In the genomic region with DNA sequence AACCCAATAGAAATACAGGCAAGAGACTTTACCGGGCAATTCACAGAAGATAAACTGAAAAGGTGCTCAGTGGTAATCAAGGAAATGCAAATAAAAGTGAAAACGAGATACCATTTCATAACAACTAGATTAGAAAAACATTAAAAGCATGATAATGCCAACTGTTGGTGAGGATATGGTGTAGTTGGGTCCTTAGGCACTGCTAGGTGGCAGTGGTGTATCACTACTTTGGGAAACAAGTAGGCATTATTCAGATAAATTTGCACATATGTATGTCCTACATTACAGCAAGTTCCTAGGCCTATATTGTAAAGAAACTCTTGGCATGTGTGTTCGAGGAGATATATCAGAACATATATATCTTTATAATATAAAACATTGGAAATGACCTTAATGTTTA, we compare ENCODE assay signal across 9 cellular contexts. TPM values are rescaled to one million over a fixed set of nuclear protein-coding genes. Genes with fewer than 3 reads are reported as not detected.
DNase-seq lines count a peak whose midpoint lies in the region; ATAC-seq, FAIRE-seq and TF ChIP-seq lines count a peak whose summit lies in the region.
"Had no signal": no experiment of that assay in that cellular context is flagged by ENCODE, and none has a peak within 500 bp of the region (broad histone marks: within the 10 kb centered on the region; RNA-seq: fewer than 3 reads in every experiment).

No MANE protein-coding gene starts in this region.

- no peak overlapping the region for H3K9ac ChIP-seq in KMS-11
- H3K9ac ChIP-seq: parathyroid adenoma had no signal

- no peaks in the 10 kb centered on the region for H3K36me3 ChIP-seq in GM06990 (ENCODE audit: control insufficient read depth, insufficient read depth, low read length)
- H3K36me3 ChIP-seq in KMS-11 (ENCODE audit: insufficient read depth): no peaks in the 10 kb centered on the region

- POLR2A ChIA-PET in activated CD4-positive, alpha-beta memory T cell treated with anti-CD3 and anti-CD28 coated beads for 36 hours (lab: Charles Lee): no interaction called here

- peaks cover 9% of the 10 kb centered on the region for H3K9me3 Mint-ChIP-seq in activated CD4-positive, alpha-beta memory T cell treated with anti-CD3 and anti-CD28 coated beads for 36 hours

- H3K36me3 Mint-ChIP-seq in activated CD4-positive, alpha-beta memory T cell treated with anti-CD3 and anti-CD28 coated beads for 36 hours: peaks cover 1% of the 10 kb centered on the region

- H3K27me3 Mint-ChIP-seq in activated CD4-positive, alpha-beta memory T cell treated with anti-CD3 and anti-CD28 coated beads for 36 hours: no peaks in the 10 kb centered on the region
- H3K27me3 Mint-ChIP-seq: stimulated activated naive CD8-positive, alpha-beta T cell treated with anti-CD3 and anti-CD28 coated beads, Interleukin-15, Interleukin-2, amounts not matched to agents 100 ng/mL and 50 ng/mL, for 24 hours had no signal

- no peaks in the 10 kb centered on the region for H4K20me1 ChIP-seq in KMS-11 (ENCODE audit: insufficient read depth)

- TF ChIP-seq POLR2A in GM12892 (IDR thresholded peaks at IDR 0.05; ENCODE audit: low read depth, low read length): no peak

- peaks cover 5% of the 10 kb centered on the region for H3K4me1 ChIP-seq in KMS-11 (ENCODE audit: low read depth, poor library complexity, severe bottlenecking)
- H3K4me1 ChIP-seq: parathyroid adenoma had no signal

- H3K4me1 Mint-ChIP-seq in activated CD4-positive, alpha-beta memory T cell treated with anti-CD3 and anti-CD28 coated beads for 36 hours (ENCODE audit: low read depth): no peaks in the 10 kb centered on the region

- no peak overlapping the region for H3K27ac Mint-ChIP-seq in activated CD4-positive, alpha-beta memory T cell treated with anti-CD3 and anti-CD28 coated beads for 36 hours
- H3K27ac Mint-ChIP-seq: stimulated activated naive CD8-positive, alpha-beta T cell treated with anti-CD3 and anti-CD28 coated beads, Interleukin-15, Interleukin-2, amounts not matched to agents 100 ng/mL and 50 ng/mL, for 24 hours had no signal

- H3K4me3 ChIP-seq in GM06990 (replicated peaks; ENCODE audit: low read depth, low read length) (no peak overlapping the region), KMS-11 (IDR thresholded peaks at IDR 0.05; ENCODE audit: insufficient read depth, low read depth, low read length) (no peak overlapping the region), coronary artery (no peak overlapping the region)

- CTCF ChIA-PET in activated CD4-positive, alpha-beta memory T cell treated with anti-CD3 and anti-CD28 coated beads for 36 hours (lab: Charles Lee): no interaction called here

- no peaks in the 10 kb centered on the region for H3K27me3 ChIP-seq in GM06990 (replicated peaks; ENCODE audit: control insufficient read depth, insufficient read depth, low read length)
- no peaks in the 10 kb centered on the region for H3K27me3 ChIP-seq in KMS-11 (ENCODE audit: insufficient read depth, low read depth)

- FAIRE-seq in GM12892 (lab: Jason Lieb, UNC): no peak

- intact Hi-C loops in activated CD4-positive, alpha-beta memory T cell treated with anti-CD3 and anti-CD28 coated beads for 36 hours (cut with micrococcal nuclease): loop anchor here (5.0 kb wide), 1 partner anchor 255 kb away; no protein-coding TSS in a partner anchor

- TF ChIP-seq CTCF in GM06990 (IDR thresholded peaks at IDR 0.05; ENCODE audit: insufficient read depth, low read length, poor library complexity, severe bottlenecking) (peak; percentile 42), KMS-11 (conservative IDR thresholded peaks at IDR 0.05; ENCODE audit: low read depth, low read length) (0 out of 2 replicates have a peak, but pooled peaks have one; percentile 23), coronary artery (IDR thresholded peaks at IDR 0.05) (no peak)

- H3K4me2 ChIP-seq in KMS-11: no peak overlapping the region

- no peak overlapping the region for H3K4me3 Mint-ChIP-seq in activated CD4-positive, alpha-beta memory T cell treated with anti-CD3 and anti-CD28 coated beads for 36 hours
- H3K4me3 Mint-ChIP-seq: stimulated activated naive CD8-positive, alpha-beta T cell treated with anti-CD3 and anti-CD28 coated beads, Interleukin-15, Interleukin-2, amounts not matched to agents 100 ng/mL and 50 ng/mL, for 24 hours had no signal

- no peak overlapping the region for H2AFZ ChIP-seq in KMS-11 (ENCODE audit: low read depth)
- H2AFZ ChIP-seq: parathyroid adenoma had no signal

- no peak for DNase-seq in GM06990 (ENCODE audit: extremely low read depth, insufficient read length)
- peak; percentile 7 for DNase-seq in activated CD4-positive, alpha-beta memory T cell treated with anti-CD3 and anti-CD28 coated beads for 36 hours
- DNase-seq in kidney tubule cell (ENCODE audit: low spot score): peak; percentile 9
- no peak for DNase-seq in coronary artery (ENCODE audit: low spot score)
- no peak for DNase-seq in GM12892 (ENCODE audit: insufficient read length)

- ATAC-seq in HG02981 (IDR thresholded peaks at IDR 0.05; ENCODE audit: unreplicated experiment): no peak

- no peaks in the 10 kb centered on the region for H3K79me2 ChIP-seq in KMS-11 (ENCODE audit: insufficient read depth, low read depth)
- H3K79me2 ChIP-seq: parathyroid adenoma had no signal

- H3K27ac ChIP-seq in KMS-11 (no peak overlapping the region), coronary artery (no peak overlapping the region)
- H3K27ac ChIP-seq: parathyroid adenoma had no signal

RNA-seq across cellular contexts. Expression of a gene that starts 31.0 kb away (rescaled TPM):
- total RNA-seq in activated CD4-positive, alpha-beta memory T cell treated with anti-CD3 and anti-CD28 coated beads for 36 hours: 1 to 10 TPM; 2.5 to 2.9 TPM
- 0.42 TPM for polyA plus RNA-seq in GM12892 (2012; ENCODE audit: missing spikeins)

Comparison
In these comparisons a context has a peak if more than half of its experiments do, and no peak if none do; other contexts are left out.
1. DNase-seq: peak in activated CD4-positive, alpha-beta memory T cell treated with anti-CD3 and anti-CD28 coated beads for 36 hours (single experiment) and kidney tubule cell (single experiment); none in GM06990 (single experiment), coronary artery (single experiment) and GM12892 (single experiment).